Comparison of ENCODE assay signal across 18 cellular contexts in genomic region chr20:61493798-61494305, GRCh38.
"Had no signal": no experiment of that assay in that cellular context is flagged by ENCODE, and none has a peak within 500 bp of the region (broad histone marks: within the 10 kb centered on the region; RNA-seq: fewer than 3 reads in every experiment).

No MANE protein-coding gene starts in this region.

- H3K36me3 ChIP-seq: SJCRH30 had no signal

- ATAC-seq: SK-N-SH treated with all-trans-retinoic acid at 6 μM for 48 hours had no signal

- H3K4me1 ChIP-seq: SJCRH30 had no signal

- H3K4me3 ChIP-seq: SJCRH30 had no signal

- DNase-seq: KBM-7, MV-4-11, NCI-H1048, NCI-H1105, NCI-H1417, NCI-H1436 treated with DMSO at 0.1 percent for 48 hours, NCI-H1694, NCI-H187 treated with DMSO at 0.1 percent for 48 hours, NCI-H2029 treated with DMSO at 0.1 percent for 48 hours, NCI-H2107, NCI-H2171, NCI-H524, NCI-H526 treated with DMSO at 0.1 percent for 48 hours, NCI-H748 treated with DMSO at 0.1 percent for 48 hours, RPMI8226, SHP77 treated with DMSO at 0.1 percent for 48 hours, SJCRH30 had no signal

- H3K27ac ChIP-seq: SJCRH30 had no signal
